In the genomic region with DNA sequence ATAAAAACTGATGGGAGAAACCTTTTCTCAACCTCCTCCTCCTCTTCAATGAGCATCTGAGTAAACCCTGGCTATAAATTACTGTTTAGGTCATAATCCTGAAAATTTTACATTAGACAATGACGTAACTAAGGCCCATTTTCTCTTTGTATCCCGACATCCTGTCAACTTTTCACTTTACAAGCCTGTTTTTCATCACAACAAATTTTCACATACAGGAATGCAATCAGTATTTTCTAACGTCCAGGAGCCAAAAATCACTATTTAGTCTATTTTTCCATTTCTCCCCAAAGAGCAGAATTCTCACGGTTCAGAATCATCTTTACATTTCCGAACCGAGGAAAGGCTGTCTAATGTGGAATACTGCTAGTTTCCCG, we compare ENCODE assay signal across 9 cellular contexts. TPM values are rescaled to one million over a fixed set of nuclear protein-coding genes. Genes with fewer than 3 reads are reported as not detected.
DNase-seq lines count a peak whose midpoint lies in the region; ATAC-seq, FAIRE-seq and TF ChIP-seq lines count a peak whose summit lies in the region.
"Had no signal": no experiment of that assay in that cellular context is flagged by ENCODE, and none has a peak within 500 bp of the region (broad histone marks: within the 10 kb centered on the region; RNA-seq: fewer than 3 reads in every experiment).

No MANE protein-coding gene starts in this region.

- DNase-seq in cardiac muscle cell (ENCODE audit: low read depth in 1 of 2, low spot score in 1 of 2): peak in 1 of 2 donors; percentile 41
- DNase-seq in Right ventricle myocardium superior: no peak
- DNase-seq in activated naive CD8-positive, alpha-beta T cell treated with anti-CD3 and anti-CD28 coated beads, Interleukin-2, amount 50 U/mL, for 24 hours: no peak
- no peak for DNase-seq in suprapubic skin (ENCODE audit: low spot score in 2 of 2)
- no peak for DNase-seq in NCI-H345 (lab: John Stamatoyannopoulos, UW)
- DNase-seq in stimulated activated CD4-positive, alpha-beta T cell treated with anti-CD3 and anti-CD28 coated beads, Interleukin-12 subunit alpha, Interleukin-12 subunit beta, amount 100 ng/mL, for 4 hours: no peak

- no peaks in the 10 kb centered on the region for H3K36me3 Mint-ChIP-seq in activated naive CD8-positive, alpha-beta T cell treated with anti-CD3 and anti-CD28 coated beads, Interleukin-2, amount 50 U/mL, for 24 hours (ENCODE audit: low read depth)

- H3K27me3 Mint-ChIP-seq in activated naive CD8-positive, alpha-beta T cell treated with anti-CD3 and anti-CD28 coated beads, Interleukin-2, amount 50 U/mL, for 24 hours: peaks cover 35% of the 10 kb centered on the region

- peak overlapping the region; percentile 73 for H3K4me3 Mint-ChIP-seq in activated naive CD8-positive, alpha-beta T cell treated with anti-CD3 and anti-CD28 coated beads, Interleukin-2, amount 50 U/mL, for 24 hours

- FAIRE-seq in islet of Langerhans (lab: Jason Lieb, UNC): peak; percentile 51
- FAIRE-seq: GM18507 had no signal

- peak overlapping the region; percentile 83 for H3K4me3 ChIP-seq in cardiac muscle cell
- peak overlapping the region; percentile 81 for H3K4me3 ChIP-seq in suprapubic skin

- H3K36me3 ChIP-seq in cardiac muscle cell: no peaks in the 10 kb centered on the region
- no peaks in the 10 kb centered on the region for H3K36me3 ChIP-seq in suprapubic skin

- TF ChIP-seq CTCF in cardiac muscle cell (IDR thresholded peaks at IDR 0.05; ENCODE audit: low read depth, low read length) (no peak), suprapubic skin (IDR thresholded peaks at IDR 0.05) (no peak)

- H3K27ac Mint-ChIP-seq in activated naive CD8-positive, alpha-beta T cell treated with anti-CD3 and anti-CD28 coated beads, Interleukin-2, amount 50 U/mL, for 24 hours: no peak overlapping the region

- no peak for TF ChIP-seq POLR2A in suprapubic skin (IDR thresholded peaks at IDR 0.05)

- H3K27me3 ChIP-seq in cardiac muscle cell (no peaks in the 10 kb centered on the region), suprapubic skin (no peaks in the 10 kb centered on the region)

- WGBS in suprapubic skin: 9% methylated on average over 7 of the region's 7 CpGs

- ATAC-seq in Right ventricle myocardium superior (ENCODE audit: poor library complexity): no peak
- ATAC-seq in activated naive CD8-positive, alpha-beta T cell treated with anti-CD3 and anti-CD28 coated beads, Interleukin-2, amount 50 U/mL, for 24 hours: no peak
- no peak for ATAC-seq in HG02852 (IDR thresholded peaks at IDR 0.05; ENCODE audit: unreplicated experiment)

- H3K27ac ChIP-seq in cardiac muscle cell (peak overlapping the region; percentile 85), suprapubic skin (peak overlapping the region; percentile 96)

- intact Hi-C loops in Right ventricle myocardium superior (cut with DNase I): loop anchor here (5.0 kb wide), 1 partner anchor 119 kb away; no protein-coding TSS in a partner anchor

- H3K9me3 Mint-ChIP-seq in activated naive CD8-positive, alpha-beta T cell treated with anti-CD3 and anti-CD28 coated beads, Interleukin-2, amount 50 U/mL, for 24 hours: no peaks in the 10 kb centered on the region

- peaks cover 8% of the 10 kb centered on the region for H3K4me1 ChIP-seq in cardiac muscle cell (ENCODE audit: low read depth)
- peaks cover 41% of the 10 kb centered on the region for H3K4me1 ChIP-seq in suprapubic skin

- peaks cover 26% of the 10 kb centered on the region for H3K4me1 Mint-ChIP-seq in activated naive CD8-positive, alpha-beta T cell treated with anti-CD3 and anti-CD28 coated beads, Interleukin-2, amount 50 U/mL, for 24 hours

- H3K9me3 ChIP-seq in cardiac muscle cell (ENCODE audit: low read depth) (no peaks in the 10 kb centered on the region), suprapubic skin (no peaks in the 10 kb centered on the region)

- no peak for TF ChIP-seq EP300 in suprapubic skin (IDR thresholded peaks at IDR 0.05)

RNA-seq across cellular contexts. Expression of gene SPIRE1, which starts 1.2 kb away (rescaled TPM):
- total RNA-seq in cardiac muscle cell (13.5 and 19.6 TPM in 2 replicates), Right ventricle myocardium superior (33.5 TPM), suprapubic skin (10 to 100 TPM; 21.7 to 42.8 (median 25.2) TPM)
- 17.8 and 19.7 TPM in 2 replicates for polyA plus RNA-seq in cardiac muscle cell

RNA-seq across cellular contexts. Expression of gene CEP76, which starts 45.9 kb away (rescaled TPM):
- total RNA-seq in cardiac muscle cell: 13.4 and 13.7 TPM in 2 replicates
- polyA plus RNA-seq in cardiac muscle cell: 8.2 and 16.7 TPM in 2 replicates
- total RNA-seq in Right ventricle myocardium superior: 2.4 TPM
- 10 to 100 TPM in 2 of 4 donors, 1 to 10 TPM in 2; 6.5 to 14.8 (median 11.3) TPM for total RNA-seq in suprapubic skin

RNA-seq across cellular contexts. Expression of gene PSMG2, which starts 46.2 kb away (rescaled TPM):
- total RNA-seq in cardiac muscle cell (47.2 and 70.3 TPM in 2 replicates), Right ventricle myocardium superior (42.6 TPM), suprapubic skin (10 to 100 TPM; 53.1 to 72.1 (median 68.4) TPM)
- polyA plus RNA-seq in cardiac muscle cell: 82.2 and 100 TPM in 2 replicates
